Comparison of ENCODE assay signal across 8 cellular contexts in the genomic region with DNA sequence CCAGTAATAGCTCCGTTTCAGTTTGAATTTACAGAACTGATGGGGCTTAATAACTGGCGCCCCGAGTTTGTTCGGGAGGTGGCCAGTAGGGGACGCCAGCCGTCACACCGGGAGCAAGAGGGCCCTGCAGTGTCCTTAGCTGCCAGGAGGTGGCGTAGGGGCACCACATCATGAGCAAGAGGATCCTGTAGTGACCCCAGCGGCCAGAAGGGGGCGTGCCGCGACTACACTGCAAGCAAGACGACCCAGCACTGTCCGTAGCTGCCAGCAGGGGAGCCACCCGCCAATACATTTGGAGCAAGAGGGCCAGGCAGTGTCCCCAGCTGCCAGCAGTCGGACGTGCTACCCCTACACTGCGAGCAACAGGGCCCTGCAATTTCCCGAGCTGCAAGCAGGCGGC.
DNase-seq lines count a peak whose midpoint lies in the region; ATAC-seq and TF ChIP-seq lines count a peak whose summit lies in the region.

No MANE protein-coding gene starts in this region.

- H3K9me3 Mint-ChIP-seq in H9, result peaks cover 22 to 32% of the 10 kb centered on the region in 2 experiments
- H3K9me3 Mint-ChIP-seq in nephron, result peaks cover 10% of the 10 kb centered on the region

- no peak overlapping the region for H2BK12ac ChIP-seq in H9 (ENCODE audit: insufficient read length, low read depth, low read length)

- H3K27me3 Mint-ChIP-seq in H9 (ENCODE audit: low read depth) (0 out of 2 replicates have a peak, but pooled peaks cover 3% of the 10 kb centered on the region), nephron (ENCODE audit: low read depth) (no peaks in the 10 kb centered on the region)

- no peak overlapping the region for H3K23ac ChIP-seq in H9 (ENCODE audit: insufficient read length, low read depth, low read length)

- no peak overlapping the region for H2BK20ac ChIP-seq in H9 (ENCODE audit: low read depth, low read length, poor library complexity, severe bottlenecking)

- no peak overlapping the region for H3K14ac ChIP-seq in H9 (ENCODE audit: insufficient read depth, low read length)

- peak; percentile 96 for TF ChIP-seq CTCF in H9 (conservative IDR thresholded peaks at IDR 0.05)
- TF ChIP-seq CTCF in nephron (IDR thresholded peaks at IDR 0.05; ENCODE audit: unreplicated experiment in 3 of 3), result peak; percentile 25 to 46 (median 44)

- DNase-seq in H9 (peak; percentile 89), dermis microvascular lymphatic vessel endothelial cell (ENCODE audit: low read depth in 2 of 2) (peak; percentile 43 to 62), NCI-H1930 (lab: John Stamatoyannopoulos, UW) (no peak), NCI-H2196 (lab: John Stamatoyannopoulos, UW; ENCODE audit: unreplicated experiment) (no peak)
- DNase-seq in activated CD4-positive, alpha-beta T cell treated with anti-CD3 and anti-CD28 coated beads for 1 hour, result peak; percentile 13

- H2BK120ac ChIP-seq in H9 (ENCODE audit: low read depth, low read length, poor library complexity, severe bottlenecking), result no peak overlapping the region

- no peak overlapping the region for H2BK15ac ChIP-seq in H9 (ENCODE audit: low read depth, low read length)

- H4K5ac ChIP-seq in H9 (ENCODE audit: insufficient read length, low read depth, low read length), result no peak overlapping the region

- H3K27me3 ChIP-seq in H9 (ENCODE audit: insufficient read depth, low read length), result no peaks in the 10 kb centered on the region

- ATAC-seq in GM21619 (IDR thresholded peaks at IDR 0.05; ENCODE audit: unreplicated experiment) (no peak), GM21367 (IDR thresholded peaks at IDR 0.05; ENCODE audit: unreplicated experiment) (no peak)

- H3K36me3 Mint-ChIP-seq in H9 (ENCODE audit: insufficient read depth in 1 of 3, low read depth in 3 of 3) (peaks cover 0 to 5% (median 2%) of the 10 kb centered on the region in 3 experiments; a peak in 2 of 7 replicates), nephron (ENCODE audit: low read depth) (no peaks in the 10 kb centered on the region)

- no peaks in the 10 kb centered on the region for H3K79me2 ChIP-seq in H9 (ENCODE audit: insufficient read depth, low read length)

- no peaks in the 10 kb centered on the region for H3K9me3 ChIP-seq in H9 (ENCODE audit: control insufficient read depth, low read depth, low read length)

- no peak overlapping the region for H3K4ac ChIP-seq in H9 (ENCODE audit: low read depth, low read length)

- H3K27ac ChIP-seq in H9 (ENCODE audit: insufficient read length, low read depth, low read length), result no peak overlapping the region

- no peak overlapping the region for H2AK5ac ChIP-seq in H9 (ENCODE audit: insufficient read length, low read length)

- H3K4me2 ChIP-seq in H9 (ENCODE audit: insufficient read depth, insufficient read length, low read length), result no peak overlapping the region

- H4K91ac ChIP-seq in H9 (ENCODE audit: insufficient read length, low read depth, low read length), result no peak overlapping the region

- no peak overlapping the region for H3K27ac Mint-ChIP-seq in H9
- H3K27ac Mint-ChIP-seq in nephron, result no peak overlapping the region

- H3K9ac ChIP-seq in H9 (ENCODE audit: extremely low read depth, insufficient read length, low read length), result no peak overlapping the region

- WGBS in H9 (ENCODE audit: extremely low coverage, insufficient read length, low lambda C conversion rate), result no CpG with 5 or more reads among the region's 20 CpGs

- no peaks in the 10 kb centered on the region for H3K4me1 ChIP-seq in H9 (ENCODE audit: insufficient read depth, low read length)

- no peak overlapping the region for H2BK5ac ChIP-seq in H9 (ENCODE audit: insufficient read length, low read length)

- no peaks in the 10 kb centered on the region for H4K20me1 ChIP-seq in H9 (ENCODE audit: control insufficient read depth, insufficient read depth, insufficient read length)

- H3K4me3 Mint-ChIP-seq in H9, result no peak overlapping the region
- H3K4me3 Mint-ChIP-seq in nephron, result no peak overlapping the region

- no peak overlapping the region for H2AFZ ChIP-seq in H9 (ENCODE audit: low read length)

- no peaks in the 10 kb centered on the region for H3K23me2 ChIP-seq in H9 (ENCODE audit: insufficient read length, low read depth, low read length, poor library complexity, severe bottlenecking)

- peaks cover 0 to 15% of the 10 kb centered on the region in 2 experiments; a peak in 1 of 4 replicates for H3K4me1 Mint-ChIP-seq in H9
- H3K4me1 Mint-ChIP-seq in nephron, result peaks cover 5% of the 10 kb centered on the region

- no peaks in the 10 kb centered on the region for H3K79me1 ChIP-seq in H9 (ENCODE audit: insufficient read depth, low read depth, low read length, poor library complexity, severe bottlenecking)

- H4K8ac ChIP-seq in H9 (replicated peaks; ENCODE audit: insufficient read length, low read depth, low read length), result no peak overlapping the region

- no peak overlapping the region for H3T11ph ChIP-seq in H9 (ENCODE audit: low read length)

- no peak overlapping the region for H3K56ac ChIP-seq in H9 (ENCODE audit: insufficient read length, low read depth, low read length)

- H3K18ac ChIP-seq in H9 (ENCODE audit: insufficient read length, low read depth, low read length), result no peak overlapping the region

Comparison
In these comparisons a context has a peak if more than half of its experiments do, and no peak if none do; other contexts are left out.
1. DNase-seq: peak in H9 (single experiment), activated CD4-positive, alpha-beta T cell treated with anti-CD3 and anti-CD28 coated beads for 1 hour (single experiment) and dermis microvascular lymphatic vessel endothelial cell (2 of 2); none in NCI-H1930 (0 of 2) and NCI-H2196 (single experiment).